In genomic region chr5:33430983-33431382, GRCh38 we compare ENCODE assay signal across 11 cellular contexts.
"Had no signal": no experiment of that assay in that cellular context is flagged by ENCODE, and none has a peak within 500 bp of the region (broad histone marks: within the 10 kb centered on the region; RNA-seq: fewer than 3 reads in every experiment).

No MANE protein-coding gene starts in this region.

- ATAC-seq: GM23338, HCT116 had no signal

- H3K4me3 ChIP-seq: GM23248, GM23338, HAP-1 had no signal

- DNase-seq: GM23248, GOT3, H7, H9, HCEC 1CT, HFFc6 had no signal

- H3K9ac ChIP-seq: GM23248 had no signal

- FAIRE-seq: H1, H54 had no signal

- H3K4me2 ChIP-seq: GM23338 had no signal

- H3K9me3 ChIP-seq: HAP-1 had no signal

- H3K27ac ChIP-seq: GM23248 had no signal

- H2AFZ ChIP-seq: GM23248, GM23338 had no signal

- H3K36me3 ChIP-seq: HAP-1 had no signal
